19 cellular contexts compared by ENCODE assay signal in the genomic region with DNA sequence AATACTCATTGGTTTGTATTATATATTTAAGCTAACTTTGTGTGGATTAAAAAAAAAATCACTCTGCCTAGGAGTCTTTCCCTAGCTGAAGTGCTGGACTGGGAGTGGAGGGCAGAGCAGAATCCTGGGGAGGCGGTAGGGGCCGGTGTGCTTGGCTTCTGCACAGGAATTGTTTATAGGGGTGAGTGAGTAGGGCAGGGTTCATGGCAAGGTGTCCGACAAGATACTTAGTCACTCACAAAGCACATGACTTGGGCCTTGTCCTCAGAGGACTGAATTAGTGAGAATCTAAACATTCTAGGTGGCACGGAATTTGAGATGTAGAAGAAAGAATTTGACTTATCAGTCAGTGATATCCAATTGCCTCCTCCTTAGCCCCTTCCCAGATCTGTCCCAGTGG. TPM values are rescaled to one million over a fixed set of nuclear protein-coding genes. Genes with fewer than 3 reads are reported as not detected.
DNase-seq lines count a peak whose midpoint lies in the region; ATAC-seq and TF ChIP-seq lines count a peak whose summit lies in the region.
"Had no signal": no experiment of that assay in that cellular context is flagged by ENCODE, and none has a peak within 500 bp of the region (broad histone marks: within the 10 kb centered on the region; RNA-seq: fewer than 3 reads in every experiment).

No MANE protein-coding gene starts in this region.

- TF ChIP-seq CTCF in liver (IDR thresholded peaks at IDR 0.05; ENCODE audit: low read depth, low read length, missing input control) (no peak), gastrocnemius medialis (IDR thresholded peaks at IDR 0.05 in 4 of 5, conservative IDR thresholded peaks at IDR 0.05 in 1 of 5) (no peak)

- H3K27me3 Mint-ChIP-seq in activated T-cell treated with anti-CD3 and anti-CD28 coated beads, Interleukin-2, amount 50 U/mL, for 72 hours (ENCODE audit: low read depth), result no peaks in the 10 kb centered on the region
- H3K27me3 Mint-ChIP-seq: activated CD4-positive, alpha-beta T cell treated with anti-CD3 and anti-CD28 coated beads for 36 hours; activated T-helper 17 cell treated with anti-CD3 and anti-CD28 coated beads, Interleukin-2, amount 50 U/mL, for 72 hours had no signal

- WGBS in liver, result 51% methylated on average over 4 of the region's 4 CpGs

- no peaks in the 10 kb centered on the region for H3K9me3 ChIP-seq in liver (ENCODE audit: control insufficient read depth in 4 of 4, low read length in 3 of 4)
- no peaks in the 10 kb centered on the region for H3K9me3 ChIP-seq in gastrocnemius medialis
- H3K9me3 ChIP-seq: breast epithelium, pancreas had no signal

- H3K36me3 ChIP-seq in liver (ENCODE audit: control insufficient read depth in 4 of 4, insufficient read depth in 3 of 4, low read depth in 1 of 4, low read length in 3 of 4) (no peaks in the 10 kb centered on the region), gastrocnemius medialis (no peaks in the 10 kb centered on the region)
- H3K36me3 ChIP-seq: breast epithelium, pancreas had no signal

- peaks cover 18 to 79% (median 64%) of the 10 kb centered on the region in 4 donors for H3K4me1 ChIP-seq in liver (ENCODE audit: control insufficient read depth in 4 of 4, insufficient read depth in 4 of 4, low read length in 3 of 4)
- H3K4me1 ChIP-seq in gastrocnemius medialis, result peaks cover 24 to 62% of the 10 kb centered on the region in 2 donors
- H3K4me1 ChIP-seq: breast epithelium had no signal

- DNase-seq in M059J (ENCODE audit: low read depth) (peak; percentile 64), Right ventricle myocardium superior (no peak), gastrocnemius medialis (no peak), NCI-H345 treated with DMSO at 0.1 percent for 48 hours (lab: John Stamatoyannopoulos, UW; ENCODE audit: unreplicated experiment) (no peak), glomerular visceral epithelial cell (ENCODE audit: extremely low spot score) (no peak)
- no peak for DNase-seq in activated T-cell treated with anti-CD3 and anti-CD28 coated beads, Interleukin-2, amount 50 U/mL, for 72 hours
- DNase-seq: activated CD4-positive, alpha-beta T cell treated with anti-CD3 and anti-CD28 coated beads for 36 hours; dermis blood vessel endothelial cell; foreskin keratinocyte; GM23248; naive B cell; NCI-H187 treated with DMSO at 0.1 percent for 48 hours; pancreas; small intestine; stimulated activated CD4-positive, alpha-beta T cell treated with anti-CD3 and anti-CD28 coated beads, Interleukin-4, amount 100 ng/mL, for 24 hours had no signal

- intact Hi-C loops in Right ventricle myocardium superior (cut with DNase I), result no loop called here
- intact Hi-C loops in gastrocnemius medialis (cut with DNase I; ENCODE audit: low total_unique reads), result no loop called here

- no peak for TF ChIP-seq POLR2A in gastrocnemius medialis (IDR thresholded peaks at IDR 0.05)

- no peak overlapping the region for H3K9ac ChIP-seq in liver (ENCODE audit: low read depth in 1 of 2, low read length in 2 of 2)
- H3K9ac ChIP-seq: GM23248 had no signal

- H3K4me3 Mint-ChIP-seq in activated T-cell treated with anti-CD3 and anti-CD28 coated beads, Interleukin-2, amount 50 U/mL, for 72 hours, result no peak overlapping the region
- H3K4me3 Mint-ChIP-seq: activated CD4-positive, alpha-beta T cell treated with anti-CD3 and anti-CD28 coated beads for 36 hours; activated T-helper 17 cell treated with anti-CD3 and anti-CD28 coated beads, Interleukin-2, amount 50 U/mL, for 72 hours; naive B cell had no signal

- no peaks in the 10 kb centered on the region for H3K9me3 Mint-ChIP-seq in activated T-cell treated with anti-CD3 and anti-CD28 coated beads, Interleukin-2, amount 50 U/mL, for 72 hours
- H3K9me3 Mint-ChIP-seq: activated T-helper 17 cell treated with anti-CD3 and anti-CD28 coated beads, Interleukin-2, amount 50 U/mL, for 72 hours had no signal

- H3K4me1 Mint-ChIP-seq in activated T-cell treated with anti-CD3 and anti-CD28 coated beads, Interleukin-2, amount 50 U/mL, for 72 hours (ENCODE audit: low read depth), result peaks cover 13% of the 10 kb centered on the region
- H3K4me1 Mint-ChIP-seq: naive B cell had no signal

- H3K27ac Mint-ChIP-seq in activated T-cell treated with anti-CD3 and anti-CD28 coated beads, Interleukin-2, amount 50 U/mL, for 72 hours, result no peak overlapping the region
- H3K27ac Mint-ChIP-seq: activated CD4-positive, alpha-beta T cell treated with anti-CD3 and anti-CD28 coated beads for 36 hours; activated T-helper 17 cell treated with anti-CD3 and anti-CD28 coated beads, Interleukin-2, amount 50 U/mL, for 72 hours; naive B cell had no signal

- peak; percentile 64 for ATAC-seq in Right ventricle myocardium superior (ENCODE audit: poor library complexity)
- ATAC-seq in gastrocnemius medialis, result peak; percentile 27 to 34
- ATAC-seq in activated T-cell treated with anti-CD3 and anti-CD28 coated beads, Interleukin-2, amount 50 U/mL, for 72 hours (replicated peaks in 1 of 2), result no peak
- no peak for ATAC-seq in GM19452 (IDR thresholded peaks at IDR 0.05; ENCODE audit: unreplicated experiment)
- ATAC-seq: activated CD4-positive, alpha-beta T cell treated with anti-CD3 and anti-CD28 coated beads for 36 hours; activated T-helper 17 cell treated with anti-CD3 and anti-CD28 coated beads, Interleukin-2, amount 50 U/mL, for 72 hours; foreskin keratinocyte; pancreas had no signal

- no peak for TF ChIP-seq RAD21 in liver (IDR thresholded peaks at IDR 0.05)

- no peaks in the 10 kb centered on the region for H3K27me3 ChIP-seq in liver (ENCODE audit: control insufficient read depth in 4 of 4, insufficient read depth in 4 of 4, low read length in 3 of 4)
- no peaks in the 10 kb centered on the region for H3K27me3 ChIP-seq in gastrocnemius medialis
- H3K27me3 ChIP-seq: breast epithelium, foreskin keratinocyte, pancreas had no signal

- H3K4me3 ChIP-seq in liver (ENCODE audit: low read depth in 1 of 3, low read length in 3 of 3), result no peak overlapping the region
- no peak overlapping the region for H3K4me3 ChIP-seq in gastrocnemius medialis
- H3K4me3 ChIP-seq: breast epithelium, GM23248, pancreas had no signal

- no peaks in the 10 kb centered on the region for H3K36me3 Mint-ChIP-seq in activated T-cell treated with anti-CD3 and anti-CD28 coated beads, Interleukin-2, amount 50 U/mL, for 72 hours (ENCODE audit: insufficient read depth in 2 of 2)
- H3K36me3 Mint-ChIP-seq: naive B cell had no signal

- H3K27ac ChIP-seq in liver (ENCODE audit: low read depth in 1 of 2, low read length in 2 of 2) (peak overlapping the region in 1 of 2 donors; percentile 52), gastrocnemius medialis (peak overlapping the region; percentile 24 to 92 (median 56))
- H3K27ac ChIP-seq: breast epithelium, foreskin keratinocyte, GM23248 had no signal

- in situ Hi-C loops in gastrocnemius medialis (cut with MboI; ENCODE audit: low sequenced_read_pairs in 4 of 4), result no loop called here

TF ChIP-seq in liver, 16 proteins besides CTCF, POLR2A, EP300 and RAD21:
- peak in 1 of 2 donors; percentile 33 for TF ChIP-seq HNF4A (conservative IDR thresholded peaks at IDR 0.05)
- no peak for TF ChIP-seq FOXA1 (IDR thresholded peaks at IDR 0.05)
- TF ChIP-seq, protein P1, sequence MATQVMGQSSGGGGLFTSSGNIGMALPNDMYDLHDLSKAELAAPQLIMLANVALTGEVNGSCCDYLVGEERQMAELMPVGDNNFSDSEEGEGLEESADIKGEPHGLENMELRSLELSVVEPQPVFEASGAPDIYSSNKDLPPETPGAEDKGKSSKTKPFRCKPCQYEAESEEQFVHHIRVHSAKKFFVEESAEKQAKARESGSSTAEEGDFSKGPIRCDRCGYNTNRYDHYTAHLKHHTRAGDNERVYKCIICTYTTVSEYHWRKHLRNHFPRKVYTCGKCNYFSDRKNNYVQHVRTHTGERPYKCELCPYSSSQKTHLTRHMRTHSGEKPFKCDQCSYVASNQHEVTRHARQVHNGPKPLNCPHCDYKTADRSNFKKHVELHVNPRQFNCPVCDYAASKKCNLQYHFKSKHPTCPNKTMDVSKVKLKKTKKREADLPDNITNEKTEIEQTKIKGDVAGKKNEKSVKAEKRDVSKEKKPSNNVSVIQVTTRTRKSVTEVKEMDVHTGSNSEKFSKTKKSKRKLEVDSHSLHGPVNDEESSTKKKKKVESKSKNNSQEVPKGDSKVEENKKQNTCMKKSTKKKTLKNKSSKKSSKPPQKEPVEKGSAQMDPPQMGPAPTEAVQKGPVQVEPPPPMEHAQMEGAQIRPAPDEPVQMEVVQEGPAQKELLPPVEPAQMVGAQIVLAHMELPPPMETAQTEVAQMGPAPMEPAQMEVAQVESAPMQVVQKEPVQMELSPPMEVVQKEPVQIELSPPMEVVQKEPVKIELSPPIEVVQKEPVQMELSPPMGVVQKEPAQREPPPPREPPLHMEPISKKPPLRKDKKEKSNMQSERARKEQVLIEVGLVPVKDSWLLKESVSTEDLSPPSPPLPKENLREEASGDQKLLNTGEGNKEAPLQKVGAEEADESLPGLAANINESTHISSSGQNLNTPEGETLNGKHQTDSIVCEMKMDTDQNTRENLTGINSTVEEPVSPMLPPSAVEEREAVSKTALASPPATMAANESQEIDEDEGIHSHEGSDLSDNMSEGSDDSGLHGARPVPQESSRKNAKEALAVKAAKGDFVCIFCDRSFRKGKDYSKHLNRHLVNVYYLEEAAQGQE (IDR thresholded peaks at IDR 0.05), result peak; percentile 73
- peak; percentile 22 to 51 for TF ChIP-seq RXRA (IDR thresholded peaks at IDR 0.05)
TF ChIP-seq in liver: peak in this region for 3.

RNA-seq across cellular contexts. Expression of a gene that starts 32.2 kb away (rescaled TPM):
- 6.8 and 15.2 TPM in 2 replicates for total RNA-seq in M059J (2014; rRNA removed; shearing (Covaris generic))
- total RNA-seq in Right ventricle myocardium superior, result 46.2 TPM
- total RNA-seq in liver, result 10 to 100 TPM; 36.7 to 88.7 TPM
- polyA plus RNA-seq in liver, result 10 to 100 TPM in 1 of 2 donors, 1 to 10 TPM in 1; 8.8 to 10.3 TPM
- total RNA-seq in gastrocnemius medialis, result 10 to 100 TPM in 3 of 4 donors, 1 to 10 TPM in 1; 9.9 to 32.8 (median 22.2) TPM
- 10 to 100 TPM; 12.7 to 20.1 TPM for total RNA-seq in activated T-cell treated with anti-CD3 and anti-CD28 coated beads, Interleukin-2, amount 50 U/mL, for 72 hours

Comparison
In these comparisons a context has a peak if more than half of its experiments do, and no peak if none do; other contexts are left out.
1. ATAC-seq: peak in Right ventricle myocardium superior (single experiment) and gastrocnemius medialis (2 of 2); none in activated T-cell treated with anti-CD3 and anti-CD28 coated beads, Interleukin-2, amount 50 U/mL, for 72 hours (0 of 2) and GM19452 (single experiment).